8 cellular contexts compared by ENCODE assay signal in the genomic region with DNA sequence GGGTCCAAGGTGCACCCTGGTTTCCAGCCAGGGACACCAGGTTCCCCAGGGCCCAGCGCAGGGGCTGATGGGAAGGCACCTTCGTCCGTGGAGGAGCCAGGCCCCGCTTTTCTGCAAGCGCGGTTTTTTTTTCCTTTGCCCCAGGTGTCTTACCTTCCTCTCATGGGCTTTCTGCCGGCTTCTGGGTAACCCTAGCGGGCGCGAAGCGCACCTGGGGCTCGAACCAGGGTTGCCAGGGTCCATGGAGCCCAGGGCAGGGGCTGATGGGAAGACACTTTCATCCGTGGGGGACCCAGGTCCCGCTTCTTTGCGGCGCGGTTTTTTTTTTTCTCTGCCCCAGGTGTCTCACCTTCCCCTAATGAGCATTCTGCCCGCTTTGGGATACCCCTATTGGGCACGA.
A peak's percentile ranks its signal among the peaks of the same experiment; 100 is the strongest.
DNase-seq lines count a peak whose midpoint lies in the region; ATAC-seq and TF ChIP-seq lines count a peak whose summit lies in the region.
"Not testable (repeated sequence)": the region's sequence is repeated elsewhere in the genome, so short reads cannot be mapped to it uniquely, and the experiment has no call there.

No MANE protein-coding gene starts in this region.

- H3K27ac Mint-ChIP-seq in T-helper 1 cell treated with Interleukin-12 subunit alpha and Interleukin-12 subunit beta and Interleukin-4 antibody, amounts not matched to agents 30 μg/mL and 1 μg/mL, for 36 hours; activated T-cell treated with anti-CD3 and anti-CD28 coated beads, Interleukin-2, amount 50 U/mL, for 24 hours: not testable (repeated sequence)
- H3K27ac Mint-ChIP-seq in effector memory CD8-positive, alpha-beta T cell, result peak overlapping the region in 1 of 2 donors; percentile 75

- intact Hi-C loops in spleen (cut with DNase I; ENCODE audit: low total_unique reads); upper lobe of right lung (cut with DNase I): not testable (repeated sequence)

- not testable (repeated sequence) for TF ChIP-seq CTCF in GM06990 (IDR thresholded peaks at IDR 0.05; ENCODE audit: insufficient read depth, low read length, poor library complexity, severe bottlenecking); spleen (IDR thresholded peaks at IDR 0.05 in 8 of 11, conservative IDR thresholded peaks at IDR 0.05 in 3 of 11); upper lobe of right lung (IDR thresholded peaks at IDR 0.05)

- not testable (repeated sequence) for ATAC-seq in effector memory CD8-positive, alpha-beta T cell (replicated peaks); upper lobe of right lung

- peak overlapping the region; percentile 10 for H3K4me3 Mint-ChIP-seq in T-helper 1 cell treated with Interleukin-12 subunit alpha and Interleukin-12 subunit beta and Interleukin-4 antibody, amounts not matched to agents 30 μg/mL and 1 μg/mL, for 36 hours
- H3K4me3 Mint-ChIP-seq in activated T-cell treated with anti-CD3 and anti-CD28 coated beads, Interleukin-2, amount 50 U/mL, for 24 hours, result not testable (repeated sequence)
- H3K4me3 Mint-ChIP-seq in effector memory CD8-positive, alpha-beta T cell, result peak overlapping the region; percentile 43 to 67

- not testable (repeated sequence) for H3K27me3 ChIP-seq in GM06990 (replicated peaks; ENCODE audit: control insufficient read depth, insufficient read depth, low read length); mucosa of rectum (ENCODE audit: control insufficient read depth in 2 of 2, insufficient read depth in 2 of 2, low read length in 2 of 2); spleen (replicated peaks in 1 of 7); upper lobe of right lung

- DNase-seq in GM06990 (ENCODE audit: extremely low read depth, insufficient read length) (peak; percentile 48), left kidney (ENCODE audit: low read depth, low spot score) (peak; percentile 0), spleen (peak; percentile 70)
- DNase-seq in activated T-cell treated with anti-CD3 and anti-CD28 coated beads, Interleukin-2, amount 50 U/mL, for 24 hours, result peak; percentile 54
- not testable (repeated sequence) for DNase-seq in effector memory CD8-positive, alpha-beta T cell; upper lobe of right lung

- H3K4me1 Mint-ChIP-seq in T-helper 1 cell treated with Interleukin-12 subunit alpha and Interleukin-12 subunit beta and Interleukin-4 antibody, amounts not matched to agents 30 μg/mL and 1 μg/mL, for 36 hours (ENCODE audit: low read depth); activated T-cell treated with anti-CD3 and anti-CD28 coated beads, Interleukin-2, amount 50 U/mL, for 24 hours (ENCODE audit: low read depth); effector memory CD8-positive, alpha-beta T cell (ENCODE audit: low read depth in 2 of 2): not testable (repeated sequence)

- not testable (repeated sequence) for H3K27me3 Mint-ChIP-seq in T-helper 1 cell treated with Interleukin-12 subunit alpha and Interleukin-12 subunit beta and Interleukin-4 antibody, amounts not matched to agents 30 μg/mL and 1 μg/mL, for 36 hours (ENCODE audit: low read depth); activated T-cell treated with anti-CD3 and anti-CD28 coated beads, Interleukin-2, amount 50 U/mL, for 24 hours; effector memory CD8-positive, alpha-beta T cell

- H3K27ac ChIP-seq in mucosa of rectum (ENCODE audit: low read depth in 2 of 2, low read length in 2 of 2); upper lobe of right lung: not testable (repeated sequence)
- H3K27ac ChIP-seq in spleen, result peak overlapping the region in 1 of 8 donors; percentile 26

- not testable (repeated sequence) for H3K36me3 ChIP-seq in GM06990 (ENCODE audit: control insufficient read depth, insufficient read depth, low read length); mucosa of rectum (ENCODE audit: control insufficient read depth in 2 of 2, insufficient read depth in 2 of 2, low read length in 2 of 2); spleen; upper lobe of right lung

- H3K9ac ChIP-seq in mucosa of rectum (ENCODE audit: low read depth in 1 of 2, low read length in 2 of 2), result not testable (repeated sequence)

- H3K9me3 Mint-ChIP-seq in T-helper 1 cell treated with Interleukin-12 subunit alpha and Interleukin-12 subunit beta and Interleukin-4 antibody, amounts not matched to agents 30 μg/mL and 1 μg/mL, for 36 hours; activated T-cell treated with anti-CD3 and anti-CD28 coated beads, Interleukin-2, amount 50 U/mL, for 24 hours; effector memory CD8-positive, alpha-beta T cell: not testable (repeated sequence)

- not testable (repeated sequence) for H3K36me3 Mint-ChIP-seq in T-helper 1 cell treated with Interleukin-12 subunit alpha and Interleukin-12 subunit beta and Interleukin-4 antibody, amounts not matched to agents 30 μg/mL and 1 μg/mL, for 36 hours (ENCODE audit: low read depth); activated T-cell treated with anti-CD3 and anti-CD28 coated beads, Interleukin-2, amount 50 U/mL, for 24 hours (ENCODE audit: low read depth)
- H3K36me3 Mint-ChIP-seq in effector memory CD8-positive, alpha-beta T cell (ENCODE audit: insufficient read depth), result peaks cover 13% of the 10 kb centered on the region

- H3K4me3 ChIP-seq in GM06990 (replicated peaks; ENCODE audit: low read depth, low read length), result not testable (repeated sequence)
- peak overlapping the region; percentile 20 to 23 for H3K4me3 ChIP-seq in mucosa of rectum (ENCODE audit: low read length in 2 of 2)
- peak overlapping the region in 1 of 8 donors; percentile 29 for H3K4me3 ChIP-seq in spleen
- H3K4me3 ChIP-seq in upper lobe of right lung, result peak overlapping the region; percentile 14

- not testable (repeated sequence) for H3K9me3 ChIP-seq in mucosa of rectum (ENCODE audit: control insufficient read depth in 2 of 2, low read length in 2 of 2); spleen; upper lobe of right lung

- WGBS in spleen, 5 donors, result 18 to 60% (median 34%) methylated on average over 1 to 17 of the region's 19 CpGs

- H3K4me1 ChIP-seq in mucosa of rectum (ENCODE audit: control insufficient read depth in 2 of 2, insufficient read depth in 2 of 2, low read length in 2 of 2); spleen; upper lobe of right lung: not testable (repeated sequence)

- not testable (repeated sequence) for TF ChIP-seq POLR2A in spleen (IDR thresholded peaks at IDR 0.05)
